Comparison of ENCODE assay signal across 1 cellular context in genomic region chr1:16020878-16021277, GRCh38.
TF ChIP-seq lines count a peak whose summit lies in the region.

No MANE protein-coding gene starts in this region.

TF ChIP-seq in HepG2, 621 proteins besides CTCF, POLR2A, EP300 and RAD21:
- TF ChIP-seq ZNF768 (CRISPR knock-in tag; IDR thresholded peaks at IDR 0.05): peak; percentile 91
